In genomic region chr22:41348964-41349484, GRCh38 we compare ENCODE assay signal across 31 cellular contexts.
"Had no signal": no experiment of that assay in that cellular context is flagged by ENCODE, and none has a peak within 500 bp of the region (broad histone marks: within the 10 kb centered on the region; RNA-seq: fewer than 3 reads in every experiment).

No MANE protein-coding gene starts in this region.

- H3K27ac Mint-ChIP-seq: memory B cell, mesothelial cell of epicardium, progenitor cell of endocrine pancreas had no signal

- FAIRE-seq: endothelial cell of umbilical vein, frontal cortex, kidney had no signal

- H3K9ac ChIP-seq: parathyroid adenoma had no signal

- H2AFZ ChIP-seq: parathyroid adenoma had no signal

- ATAC-seq: left lobe of liver; natural killer cell treated with Interleukin-12 subunit alpha and Interleukin-12 subunit beta and Interleukin-15 and Interleukin-18, amount 100 ng/mL, for 72 hours; sciatic nerve had no signal

- H3K27ac ChIP-seq: coronary artery, esophagus squamous epithelium, parathyroid adenoma, stomach, testis, tibial artery, upper lobe of left lung, uterus had no signal

- H3K27me3 ChIP-seq: esophagus squamous epithelium, stomach, testis, tibial artery, upper lobe of left lung, uterus had no signal

- H3K4me1 ChIP-seq: parathyroid adenoma, testis, tibial artery, upper lobe of left lung, uterus had no signal

- H3K9me3 ChIP-seq: esophagus squamous epithelium, mucosa of descending colon, stomach, testis, tibial artery, upper lobe of left lung, uterus had no signal

- H3K9me3 Mint-ChIP-seq: memory B cell; mesothelial cell of epicardium; naive B cell; natural killer cell treated with Interleukin-12 subunit alpha and Interleukin-12 subunit beta and Interleukin-15 and Interleukin-18, amount 100 ng/mL, for 72 hours; neural crest cell had no signal

- H3K4me2 ChIP-seq: smooth muscle cell had no signal

- H3K27me3 Mint-ChIP-seq: memory B cell; naive B cell; natural killer cell treated with Interleukin-12 subunit alpha and Interleukin-12 subunit beta and Interleukin-15 and Interleukin-18, amount 100 ng/mL, for 72 hours; progenitor cell of endocrine pancreas had no signal

- H3K4me3 Mint-ChIP-seq: memory B cell; mesothelial cell of epicardium; naive B cell; natural killer cell treated with Interleukin-12 subunit alpha and Interleukin-12 subunit beta and Interleukin-15 and Interleukin-18, amount 100 ng/mL, for 72 hours; neural crest cell had no signal

- H3K36me3 ChIP-seq: uterus had no signal

- H3K4me3 ChIP-seq: coronary artery, esophagus squamous epithelium, lung, mucosa of descending colon, smooth muscle cell, stomach, testis, tibial artery, upper lobe of left lung, uterus had no signal

- H3K79me2 ChIP-seq: parathyroid adenoma had no signal

- DNase-seq: dermis blood vessel endothelial cell; effector memory CD4-positive, alpha-beta T cell; erythroblast; esophagus squamous epithelium; hypothalamus; kidney; mucosa of descending colon; naive B cell; stimulated activated CD4-positive, alpha-beta T cell treated with anti-CD3 and anti-CD28 coated beads, Interleukin-12 subunit alpha, Interleukin-12 subunit beta, amount 100 ng/mL, for 4 hours; stimulated activated CD4-positive, alpha-beta T cell treated with anti-CD3 and anti-CD28 coated beads, Interleukin-1b, Interleukin-23, amount 100 ng/mL, for 48 hours; stimulated activated CD4-positive, alpha-beta T cell treated with anti-CD3 and anti-CD28 coated beads, Interleukin-4, amount 100 ng/mL, for 1 hour; stimulated activated CD8-positive, alpha-beta memory T cell treated with anti-CD3 and anti-CD28 coated beads, Interleukin-4, amount 100 ng/mL, for 48 hours; stimulated activated naive CD4-positive, alpha-beta T cell treated with Interleukin-2 at 50 U/mL for 16 hours; stomach; testis; tibial artery; uterus had no signal

- H3K4me1 Mint-ChIP-seq: memory B cell, mesothelial cell of epicardium, neural crest cell had no signal
